17 cellular contexts compared by ENCODE assay signal in genomic region chr6:143112084-143112768, GRCh38. TPM values are rescaled to one million over a fixed set of nuclear protein-coding genes. Genes with fewer than 3 reads are reported as not detected.
DNase-seq lines count a peak whose midpoint lies in the region; ATAC-seq, FAIRE-seq and TF ChIP-seq lines count a peak whose summit lies in the region.
"Had no signal": no experiment of that assay in that cellular context is flagged by ENCODE, and none has a peak within 500 bp of the region (broad histone marks: within the 10 kb centered on the region; RNA-seq: fewer than 3 reads in every experiment).

No MANE protein-coding gene starts in this region.

- H3K79me2 ChIP-seq in GM12878 (ENCODE audit: control insufficient read depth, insufficient read depth, low read length): no peaks in the 10 kb centered on the region

- H4K20me1 ChIP-seq in GM12878 (ENCODE audit: control insufficient read depth, insufficient read depth): no peaks in the 10 kb centered on the region

- WGBS in GM12878 (ENCODE audit: insufficient coverage, insufficient replicate concordance, low lambda C conversion rate, missing lambda C conversion rate): 52% methylated on average over 4 of the region's 4 CpGs

- BruUV-seq in GM12878 (replicated peaks; lab: Mats Ljungman, UMichigan): no TSS peak

- no peak for TF ChIP-seq POLR2A in GM12878 (IDR thresholded peaks at IDR 0.05; ENCODE audit: low read depth, low read length)

- H3K36me3 ChIP-seq in GM12878 (ENCODE audit: control insufficient read depth in 2 of 2, insufficient read depth in 2 of 2, low read length in 1 of 2): no peaks in the 10 kb centered on the region
- no peaks in the 10 kb centered on the region for H3K36me3 ChIP-seq in H7 (replicated peaks; ENCODE audit: control insufficient read depth, insufficient read depth, low read length)

- no peak overlapping the region for H3K27ac Mint-ChIP-seq in T-cell
- H3K27ac Mint-ChIP-seq: CD4-positive, CD25-positive, alpha-beta regulatory T cell; mesothelial cell of epicardium; stimulated activated naive CD8-positive, alpha-beta T cell treated with anti-CD3 and anti-CD28 coated beads, Interleukin-15, Interleukin-2, amounts not matched to agents 100 ng/mL and 50 ng/mL, for 24 hours had no signal

- intact Hi-C loops in GM12878 (cut with micrococcal nuclease; ENCODE audit: unreplicated experiment): no loop called here

- no peak for TF ChIP-seq EP300 in GM12878 (IDR thresholded peaks at IDR 0.05; ENCODE audit: borderline replicate concordance in 1 of 2, control insufficient read depth in 1 of 2, low read depth in 2 of 2, low read length in 2 of 2)

- H3K9me3 ChIP-seq in GM12878 (replicated peaks; ENCODE audit: control insufficient read depth, insufficient read depth, low read length): no peaks in the 10 kb centered on the region

- RAD21 ChIA-PET in GM12878 (lab: Charles Lee; ENCODE audit: unreplicated experiment): no interaction called here

- H2AFZ ChIP-seq in GM12878 (ENCODE audit: control insufficient read depth, low read depth, low read length): peak overlapping the region; percentile 46

- SMC1A ChIA-PET in GM12878 (lab: Charles Lee; ENCODE audit: uncharacterized antibody, unreplicated experiment): interaction anchor here (1.0 kb wide), 1 partner anchor 41 kb away, joined by 3 read pairs; no protein-coding TSS in a partner anchor

- H3K27ac ChIP-seq in GM12878 (ENCODE audit: control insufficient read depth, insufficient read depth): no peak overlapping the region
- H3K27ac ChIP-seq: SK-N-MC had no signal

- H3K27me3 ChIP-seq in GM12878 (replicated peaks in 1 of 2; ENCODE audit: control insufficient read depth in 2 of 2, insufficient read depth in 2 of 2, low read length in 1 of 2): no peaks in the 10 kb centered on the region
- H3K27me3 ChIP-seq in H7 (ENCODE audit: control insufficient read depth, insufficient read depth, low read length): no peaks in the 10 kb centered on the region

- no peak overlapping the region for H3K4me3 Mint-ChIP-seq in T-cell
- H3K4me3 Mint-ChIP-seq: CD4-positive, CD25-positive, alpha-beta regulatory T cell; central memory CD8-positive, alpha-beta T cell; mesothelial cell of epicardium; stimulated activated naive CD8-positive, alpha-beta T cell treated with anti-CD3 and anti-CD28 coated beads, Interleukin-15, Interleukin-2, amounts not matched to agents 100 ng/mL and 50 ng/mL, for 24 hours had no signal

- peaks cover 0 to 8% (median 0%) of the 10 kb centered on the region in 3 donors for H3K9me3 Mint-ChIP-seq in T-cell
- H3K9me3 Mint-ChIP-seq: central memory CD8-positive, alpha-beta T cell; stimulated activated naive CD8-positive, alpha-beta T cell treated with anti-CD3 and anti-CD28 coated beads, Interleukin-15, Interleukin-2, amounts not matched to agents 100 ng/mL and 50 ng/mL, for 24 hours had no signal

- no peak for TF ChIP-seq RAD21 in GM12878 (IDR thresholded peaks at IDR 0.05; ENCODE audit: insufficient read depth, low read depth, low read length)

- 0 out of 2 replicates have a peak overlapping the region, but pooled peaks have one; percentile 42 for H3K4me2 ChIP-seq in GM12878 (ENCODE audit: control insufficient read depth, insufficient read depth)

- H3K27me3 Mint-ChIP-seq in T-cell: no peaks in the 10 kb centered on the region
- H3K27me3 Mint-ChIP-seq: CD4-positive, CD25-positive, alpha-beta regulatory T cell; central memory CD8-positive, alpha-beta T cell; stimulated activated naive CD8-positive, alpha-beta T cell treated with anti-CD3 and anti-CD28 coated beads, Interleukin-15, Interleukin-2, amounts not matched to agents 100 ng/mL and 50 ng/mL, for 24 hours had no signal

- peak; percentile 79 for ATAC-seq in GM18867 (IDR thresholded peaks at IDR 0.05; ENCODE audit: unreplicated experiment)
- ATAC-seq in GM21360 (IDR thresholded peaks at IDR 0.05; ENCODE audit: unreplicated experiment): peak; percentile 60
- peak; percentile 72 for ATAC-seq in HG02870 (IDR thresholded peaks at IDR 0.05; ENCODE audit: unreplicated experiment)
- peak; percentile 55 for ATAC-seq in GM12878
- no peak for ATAC-seq in T-cell (replicated peaks in 1 of 4)
- no peak for ATAC-seq in GM19397 (IDR thresholded peaks at IDR 0.05; ENCODE audit: unreplicated experiment)

- peaks cover 23% of the 10 kb centered on the region for H3K36me3 Mint-ChIP-seq in T-cell

- POLR2A ChIA-PET in GM12878 (lab: Charles Lee): no interaction called here
- POLR2A ChIA-PET in T-cell (lab: Charles Lee): no interaction called here

- FAIRE-seq in GM12878 (lab: Jason Lieb, UNC): no peak
- FAIRE-seq: endothelial cell of umbilical vein, islet of Langerhans had no signal

- H3K4me1 Mint-ChIP-seq in T-cell: peaks cover 0 to 5% (median 0%) of the 10 kb centered on the region in 3 donors
- H3K4me1 Mint-ChIP-seq: central memory CD8-positive, alpha-beta T cell had no signal

- no peak for TF ChIP-seq CTCF in GM12878 (IDR thresholded peaks at IDR 0.05 in 2 of 3, conservative IDR thresholded peaks at IDR 0.05 in 1 of 3; ENCODE audit: control insufficient read depth in 2 of 3, extremely low read depth in 1 of 3, insufficient read depth in 1 of 3, low read depth in 3 of 3, low read length in 3 of 3)

- CTCF ChIA-PET in GM12878 (lab: Yijun Ruan, JAX) (interaction anchor here (0.7 kb wide), 1 partner anchor 504 kb away, joined by 3 read pairs; no protein-coding TSS in a partner anchor), T-cell (lab: Charles Lee) (no interaction called here)

- no peak overlapping the region for H3K4me3 ChIP-seq in GM12878
- no peak overlapping the region for H3K4me3 ChIP-seq in H7 (ENCODE audit: insufficient read depth, low read depth, low read length)
- H3K4me3 ChIP-seq: SK-N-MC had no signal

- in situ Hi-C loops in GM12878 (cut with MboI): no loop called here

- no peaks in the 10 kb centered on the region for H3K4me1 ChIP-seq in GM12878 (ENCODE audit: control insufficient read depth, insufficient read depth, low read length)

- H3K9ac ChIP-seq in GM12878 (ENCODE audit: control insufficient read depth, insufficient read depth, low read length): no peak overlapping the region

- DNase-seq in GM12878 (ENCODE audit: low read depth, low spot score): no peak
- no peak for DNase-seq in T-cell
- no peak for DNase-seq in H7
- DNase-seq: CD4-positive, CD25-positive, alpha-beta regulatory T cell; NCI-H1092; NCI-H345; OCI-M1 had no signal

TF ChIP-seq in GM12878, 131 proteins besides CTCF, POLR2A, EP300 and RAD21:
- TF ChIP-seq CHD4 (IDR thresholded peaks at IDR 0.05): no peak
- 0 out of 2 replicates have a peak, but pooled peaks have one; percentile 34 for TF ChIP-seq JUNB (IDR thresholded peaks at IDR 0.05)
TF ChIP-seq in GM12878: peak in this region for 1.

RNA-seq across cellular contexts. Expression of gene AIG1, which starts 51.5 kb away (rescaled TPM):
- total RNA-seq in GM12878 (2013; cell fraction: nucleolus; rRNA removed): 18.0 and 20.4 TPM in 2 replicates
- total RNA-seq in GM12878 (2014; rRNA removed): 36.4 and 38.9 TPM in 2 replicates
- 39.0 and 40.8 TPM in 2 replicates for total RNA-seq in GM12878 (2014; rRNA removed; fragmentation: Illumina TruSeq; extraction: Trizol)
- total RNA-seq in GM12878 (2021): 34.9 and 35.2 TPM in 2 replicates
- polyA plus RNA-seq in GM12878 (2011; ENCODE audit: low read depth): 16.7 TPM
- 21.2 and 27.0 TPM in 2 replicates for polyA plus RNA-seq in GM12878 (2011; rRNA removed)
- polyA plus RNA-seq in GM12878 (2011; cell fraction: cytosol; rRNA removed): 24.4 and 26.5 TPM in 2 replicates
- 13.4 and 14.7 TPM in 2 replicates for polyA plus RNA-seq in GM12878 (2011; cell fraction: nucleus; rRNA removed)
- 22.0 and 22.3 TPM in 2 replicates for polyA plus RNA-seq in GM12878 (2012)
- 46.2 and 50.5 TPM in 2 replicates for polyA plus RNA-seq in GM12878 (2014; fragmentation: Illumina TruSeq; extraction: Trizol)
- 10 to 100 TPM; 66.4 to 74.5 TPM for polyA plus RNA-seq in GM12878 (2014; fragmentation: Nextera tagmentation; extraction: Ambion mirVana)
- 31.7 and 36.4 TPM in 2 replicates for polyA plus RNA-seq in GM12878 (2014; rRNA removed)
- polyA plus RNA-seq in GM12878 (2016; fragmentation: Nextera tagmentation; extraction: Ambion mirVana): 10 to 100 TPM; 32.1 to 33.5 TPM
- 12.1 and 13.1 TPM in 2 replicates for polyA minus RNA-seq in GM12878 (2011; rRNA and poly(A)+ RNA removed)
- polyA minus RNA-seq in GM12878 (2011; cell fraction: cytosol; rRNA and poly(A)+ RNA removed): 4.3 and 6.0 TPM in 2 replicates
- polyA minus RNA-seq in GM12878 (2011; cell fraction: nucleus; rRNA and poly(A)+ RNA removed): 11.8 and 13.4 TPM in 2 replicates
- 10 to 100 TPM in 1 of 5 donors, 1 to 10 TPM in 4; 6.0 to 13.4 (median 7.6) TPM for total RNA-seq in T-cell
- total RNA-seq in H7 (2014; rRNA removed; shearing (Covaris generic)): 18.3 and 18.6 TPM in 2 replicates

Comparison
In these comparisons a context has a peak if more than half of its experiments do, and no peak if none do; other contexts are left out.
1. ATAC-seq: peak in GM18867 (single experiment), GM21360 (single experiment), HG02870 (single experiment) and GM12878 (single experiment); none in T-cell (0 of 4) and GM19397 (single experiment).